In the genomic region with DNA sequence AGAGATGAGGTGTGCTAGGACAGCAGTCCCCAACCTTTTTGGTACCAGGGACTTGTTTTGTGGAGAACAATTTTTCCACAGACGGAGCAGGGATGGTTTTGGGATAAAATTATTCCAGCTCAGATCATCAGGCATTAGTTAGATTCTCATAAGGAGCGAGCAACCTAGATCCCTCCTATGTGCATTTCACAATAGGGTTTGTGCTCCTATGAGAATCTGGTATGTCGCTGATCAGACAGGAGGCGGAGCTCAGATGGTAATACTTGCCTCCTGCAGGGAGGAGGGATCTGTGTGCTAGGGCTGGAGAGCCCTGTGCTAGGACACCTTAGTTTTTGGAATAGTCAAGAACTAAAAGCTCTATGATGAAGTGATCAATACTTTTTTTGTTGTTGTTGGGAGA, we compare ENCODE assay signal across 9 cellular contexts. TPM values are rescaled to one million over a fixed set of nuclear protein-coding genes. Genes with fewer than 3 reads are reported as not detected.
DNase-seq lines count a peak whose midpoint lies in the region; TF ChIP-seq lines count a peak whose summit lies in the region.
"Had no signal": no experiment of that assay in that cellular context is flagged by ENCODE, and none has a peak within 500 bp of the region (broad histone marks: within the 10 kb centered on the region; RNA-seq: fewer than 3 reads in every experiment).

No MANE protein-coding gene starts in this region.

- H3K9me2 ChIP-seq in GM23248 (ENCODE audit: insufficient read depth): no peaks in the 10 kb centered on the region

- H3K4me1 Mint-ChIP-seq in nephron progenitor cell: peaks cover 28% of the 10 kb centered on the region

- in situ Hi-C loops in GM23248 (cut with MboI): no loop called here

- H4K20me1 ChIP-seq in GM23248 (ENCODE audit: insufficient read depth): no peaks in the 10 kb centered on the region; the same call in 1 of the 2 replicates

- H3K9me3 Mint-ChIP-seq in nephron progenitor cell: peaks cover 19% of the 10 kb centered on the region

- H3K4me1 ChIP-seq in GM23248 (ENCODE audit: insufficient read depth) (peaks cover 17% of the 10 kb centered on the region; the same call in 1 of the 2 replicates), ovary (ENCODE audit: insufficient read depth) (peaks cover 3% of the 10 kb centered on the region)

- TF ChIP-seq POLR2A in ovary (IDR thresholded peaks at IDR 0.05): no peak

- no peak overlapping the region for H3K4me3 ChIP-seq in AG09309 (ENCODE audit: control insufficient read depth, low read depth, low read length)
- H3K4me3 ChIP-seq in GM23248: peak overlapping the region; percentile 82
- H3K4me3 ChIP-seq in epithelial cell of esophagus (ENCODE audit: low read length): peak overlapping the region; percentile 90
- no peak overlapping the region for H3K4me3 ChIP-seq in ovary

- H3K36me3 ChIP-seq in GM23248 (ENCODE audit: low read depth) (no peaks in the 10 kb centered on the region), ovary (no peaks in the 10 kb centered on the region)

- H3K9ac ChIP-seq in GM23248: no peak overlapping the region

- H3K4me3 Mint-ChIP-seq in nephron progenitor cell: no peak overlapping the region

- no peak overlapping the region for H2AFZ ChIP-seq in GM23248

- peaks cover 44% of the 10 kb centered on the region for H3K36me3 Mint-ChIP-seq in nephron progenitor cell (ENCODE audit: low read depth)

- no peak for TF ChIP-seq EP300 in ovary (IDR thresholded peaks at IDR 0.05)

- H3F3A ChIP-seq in GM23248 (ENCODE audit: insufficient read depth): peaks cover 21% of the 10 kb centered on the region

- H3K27me3 ChIP-seq in GM23248 (replicated peaks; ENCODE audit: insufficient read depth): no peaks in the 10 kb centered on the region
- no peaks in the 10 kb centered on the region for H3K27me3 ChIP-seq in ovary

- H3K27me3 Mint-ChIP-seq in nephron progenitor cell (ENCODE audit: low read depth, poor library complexity): peaks cover 3% of the 10 kb centered on the region

- TF ChIP-seq CTCF in AG09309 (IDR thresholded peaks at IDR 0.05; ENCODE audit: control insufficient read depth, insufficient read depth, low read depth, low read length, missing control alignments) (no peak), epithelial cell of esophagus (IDR thresholded peaks at IDR 0.05; ENCODE audit: insufficient read depth, low read depth, low read length, missing control alignments) (no peak), ovary (IDR thresholded peaks at IDR 0.05) (no peak), nephron progenitor cell (IDR thresholded peaks at IDR 0.05) (no peak)

- DNase-seq in AG09309 (ENCODE audit: low read depth) (peak; percentile 52), GM23248 (peak; percentile 41), RPMI7951 (ENCODE audit: low read depth) (peak; percentile 59), epithelial cell of esophagus (ENCODE audit: low read depth) (peak; percentile 89), stromal cell of bone marrow (ENCODE audit: low read depth) (peak; percentile 38), ovary (no peak), NCI-H2107 treated with DMSO at 0.1 percent for 48 hours (lab: John Stamatoyannopoulos, UW; ENCODE audit: unreplicated experiment) (no peak), nephron progenitor cell (no peak)

- peak overlapping the region; percentile 81 for H3K4me2 ChIP-seq in GM23248 (ENCODE audit: unreplicated experiment)

- H3K27ac ChIP-seq in GM23248 (0 out of 2 replicates have a peak overlapping the region, but pooled peaks have one; percentile 89), ovary (no peak overlapping the region)

- peaks cover 69% of the 10 kb centered on the region for H3K79me2 ChIP-seq in GM23248 (ENCODE audit: insufficient read depth)

- H3K9me3 ChIP-seq in GM23248 (ENCODE audit: low read depth): no peaks in the 10 kb centered on the region
- no peaks in the 10 kb centered on the region for H3K9me3 ChIP-seq in ovary

- whole genome bisulfite sequencing in GM23248 (ENCODE audit: low coverage in 1 of 2, low lambda C conversion rate in 2 of 2, missing lambda C conversion rate in 2 of 2), 2 experiments: 88 to 90% methylated on average over 4 of the region's 4 CpGs
- WGBS in ovary, 3 donors: 82 to 86% (median 85%) methylated on average over 4 of the region's 4 CpGs

- intact Hi-C loops in ovary (cut with DNase I): no loop called here

- no peak overlapping the region for H3K27ac Mint-ChIP-seq in nephron progenitor cell

RNA-seq across cellular contexts. Expression of gene SMIM13, which starts 2.5 kb away (rescaled TPM):
- 11.3 and 12.4 TPM in 2 replicates for total RNA-seq in GM23248 (2014; rRNA removed; shearing (Covaris generic))
- polyA plus RNA-seq in GM23248 (2016; fragmentation: Nextera tagmentation; extraction: Ambion mirVana) (5.1 and 6.4 TPM in 2 replicates), ovary (1 to 10 TPM; 3.6 to 5.8 TPM)
- total RNA-seq in RPMI7951 (2014; rRNA removed; shearing (Covaris generic)): 13.1 and 16.6 TPM in 2 replicates
- total RNA-seq in ovary: 1 to 10 TPM; 5.3 to 8.4 (median 6.2) TPM

RNA-seq across cellular contexts. Expression of gene ERVFRD-1, which starts 15.4 kb away (rescaled TPM):
- total RNA-seq in GM23248 (2014; rRNA removed; shearing (Covaris generic)): not detected in 2 replicates
- polyA plus RNA-seq in GM23248 (2016; fragmentation: Nextera tagmentation; extraction: Ambion mirVana) (0.05 TPM in 1 of 2 replicates, not detected in the other), ovary (under 1 TPM in 1 of 2 donors, not detected in 1; 0.78 TPM)
- total RNA-seq in RPMI7951 (2014; rRNA removed; shearing (Covaris generic)): not detected in 2 replicates
- under 1 TPM in 2 of 7 donors, not detected in 5; 0.05 to 0.12 TPM for total RNA-seq in ovary

RNA-seq across cellular contexts. Expression of gene ELOVL2, which starts 52.0 kb away (rescaled TPM):
- 0.32 and 0.76 TPM in 2 replicates for total RNA-seq in GM23248 (2014; rRNA removed; shearing (Covaris generic))
- polyA plus RNA-seq in GM23248 (2016; fragmentation: Nextera tagmentation; extraction: Ambion mirVana) (0.29 and 0.42 TPM in 2 replicates), ovary (1 to 10 TPM in 1 of 2 donors, under 1 TPM in 1; 0.18 to 1.0 TPM)
- total RNA-seq in RPMI7951 (2014; rRNA removed; shearing (Covaris generic)): 0.59 and 1.2 TPM in 2 replicates
- 1 to 10 TPM in 1 of 7 donors, under 1 TPM in 5, not detected in 1; 0.11 to 1.4 (median 0.28) TPM for total RNA-seq in ovary
- total RNA-seq: dermis microvascular lymphatic vessel endothelial cell had no signal

Comparison
In these comparisons a context has a peak if more than half of its experiments do, and no peak if none do; other contexts are left out.
1. DNase-seq: peak in AG09309 (single experiment), GM23248 (single experiment), RPMI7951 (single experiment), epithelial cell of esophagus (single experiment) and stromal cell of bone marrow (single experiment); none in ovary (0 of 5), NCI-H2107 treated with DMSO at 0.1 percent for 48 hours (single experiment) and nephron progenitor cell (single experiment).
2. H3K4me3 ChIP-seq: peak in GM23248 (single experiment) and epithelial cell of esophagus (single experiment); none in AG09309 (single experiment) and ovary (single experiment).